Comparison of ENCODE assay signal across 20 cellular contexts in genomic region chr16:73385701-73386100, GRCh38.
DNase-seq lines count a peak whose midpoint lies in the region; ATAC-seq and TF ChIP-seq lines count a peak whose summit lies in the region.
"Had no signal": no experiment of that assay in that cellular context is flagged by ENCODE, and none has a peak within 500 bp of the region (broad histone marks: within the 10 kb centered on the region; RNA-seq: fewer than 3 reads in every experiment).

No MANE protein-coding gene starts in this region.

- no peak overlapping the region for H3K4me2 ChIP-seq in IMR-90 (ENCODE audit: low read depth, low read length)
- H3K4me2 ChIP-seq in mesendoderm (ENCODE audit: low read length), result no peak overlapping the region
- H3K4me2 ChIP-seq: A549, GM23338 had no signal

- TF ChIP-seq POLR2A in IMR-90 (IDR thresholded peaks at IDR 0.05; ENCODE audit: low read depth, low read length), result no peak

- intact Hi-C loops in IMR-90 (cut with micrococcal nuclease), result no loop called here
- intact Hi-C loops in CD14-positive monocyte (cut with micrococcal nuclease), result no loop called here

- no peak overlapping the region for H3K23ac ChIP-seq in IMR-90 (ENCODE audit: low read depth, low read length)
- H3K23ac ChIP-seq in mesendoderm (ENCODE audit: low read length), result no peak overlapping the region

- BruUV-seq in IMR-90 (replicated peaks; lab: Mats Ljungman, UMichigan), result no TSS peak

- DNase-seq in A172 (ENCODE audit: low spot score) (peak; percentile 50), IMR-90 (no peak), RPMI7951 (ENCODE audit: low read depth) (peak; percentile 14), mesendoderm (peak; percentile 87), hippocampal formation (lab: John Stamatoyannopoulos, UW) (no peak), CD14-positive monocyte (ENCODE audit: low spot score) (no peak), OCI-M1 (lab: John Stamatoyannopoulos, UW) (no peak)
- DNase-seq: ACHN; C1 segment of cervical spinal cord; Caco-2; CD4-positive, CD25-positive, alpha-beta regulatory T cell; CD8-positive, alpha-beta T cell; DMS153; DND-41; H9 had no signal

- H4K20me1 ChIP-seq in IMR-90 (ENCODE audit: insufficient read depth, low read length), result no peaks in the 10 kb centered on the region

- POLR2A ChIA-PET in IMR-90 (lab: Charles Lee; ENCODE audit: unreplicated experiment), result no interaction called here

- H2BK120ac ChIP-seq in IMR-90 (ENCODE audit: low read depth, low read length) (no peak overlapping the region), mesendoderm (ENCODE audit: low read depth, low read length) (no peak overlapping the region)

- H3K14ac ChIP-seq in IMR-90 (replicated peaks; ENCODE audit: low read depth, low read length), result no peak overlapping the region

- 50% methylated on average over 1 of the region's 5 CpGs; no CpG with 5 or more reads in 1 of the 2 experiments for WGBS in IMR-90 (ENCODE audit: extremely low coverage in 2 of 2, insufficient read length in 1 of 2), 2 experiments
- WGBS in mesendoderm (ENCODE audit: extremely low coverage, insufficient coverage, low lambda C conversion rate), result no CpG with 5 or more reads among the region's 5 CpGs

- H3K79me2 ChIP-seq in mesendoderm (ENCODE audit: control insufficient read depth, insufficient read depth, low read length), result no peaks in the 10 kb centered on the region

- peak overlapping the region; percentile 9 for H2AFZ ChIP-seq in IMR-90 (replicated peaks; ENCODE audit: low read length, poor library complexity)
- H2AFZ ChIP-seq: GM23338 had no signal

- peak overlapping the region; percentile 14 for H2AK9ac ChIP-seq in IMR-90 (replicated peaks; ENCODE audit: low read depth, low read length, poor library complexity)

- no peak overlapping the region for H4K91ac ChIP-seq in IMR-90 (ENCODE audit: insufficient read depth, low read depth, low read length)

- no peaks in the 10 kb centered on the region; the same call in 1 of the 2 replicates for H3K9me3 ChIP-seq in IMR-90 (ENCODE audit: control insufficient read depth, insufficient read depth, low read length)
- H3K9me3 ChIP-seq: A549, Caco-2 had no signal

- CTCF ChIA-PET in IMR-90 (lab: Yijun Ruan, JAX), result no interaction called here

- H3K27ac ChIP-seq in IMR-90 (ENCODE audit: insufficient read depth, low read length) (no peak overlapping the region), mesendoderm (ENCODE audit: low read depth, low read length) (no peak overlapping the region)
- H3K27ac ChIP-seq: 22Rv1, A549 had no signal

- dilution Hi-C loops in IMR-90 (cut with HindIII; ENCODE audit: low sequenced_read_pairs, unreplicated experiment), result no loop called here

- H3K9ac ChIP-seq in IMR-90 (ENCODE audit: low read depth, low read length), result no peak overlapping the region
- H3K9ac ChIP-seq in mesendoderm (ENCODE audit: low read length), result no peak overlapping the region

- no peaks in the 10 kb centered on the region for H3K36me3 Mint-ChIP-seq in CD14-positive monocyte
- H3K36me3 Mint-ChIP-seq: CD4-positive, CD25-positive, alpha-beta regulatory T cell; CD8-positive, alpha-beta T cell had no signal

- H3K27me3 Mint-ChIP-seq in CD14-positive monocyte (ENCODE audit: low read depth in 3 of 3), result no peaks in the 10 kb centered on the region
- H3K27me3 Mint-ChIP-seq: CD4-positive, CD25-positive, alpha-beta regulatory T cell had no signal

- no peak overlapping the region for H2BK20ac ChIP-seq in IMR-90 (ENCODE audit: low read depth, low read length)

- H2AK5ac ChIP-seq in IMR-90 (ENCODE audit: low read depth, low read length), result no peak overlapping the region
- no peak overlapping the region for H2AK5ac ChIP-seq in mesendoderm (ENCODE audit: low read length)

- H3K4me3 Mint-ChIP-seq in CD14-positive monocyte, result no peak overlapping the region
- H3K4me3 Mint-ChIP-seq: CD4-positive, CD25-positive, alpha-beta regulatory T cell; CD8-positive, alpha-beta T cell; GM23338; H9 had no signal

- H3K4ac ChIP-seq in IMR-90 (ENCODE audit: low read depth, low read length) (no peak overlapping the region), mesendoderm (ENCODE audit: low read depth, low read length) (no peak overlapping the region)

- H2BK15ac ChIP-seq in IMR-90 (ENCODE audit: low read depth, low read length) (no peak overlapping the region), mesendoderm (replicated peaks; ENCODE audit: low read depth) (no peak overlapping the region)

- H3K18ac ChIP-seq in IMR-90 (ENCODE audit: low read depth, low read length) (no peak overlapping the region), mesendoderm (ENCODE audit: low read length) (no peak overlapping the region)

- peaks cover 0 to 12% (median 6%) of the 10 kb centered on the region in 7 donors for H3K9me3 Mint-ChIP-seq in CD14-positive monocyte
- H3K9me3 Mint-ChIP-seq: CD8-positive, alpha-beta T cell; GM23338; H9 had no signal

- H3K36me3 ChIP-seq in IMR-90 (ENCODE audit: control insufficient read depth, insufficient read depth, low read length) (no peaks in the 10 kb centered on the region), mesendoderm (ENCODE audit: control insufficient read depth, insufficient read depth, low read length) (no peaks in the 10 kb centered on the region)

- TF ChIP-seq RAD21 in IMR-90 (IDR thresholded peaks at IDR 0.05; ENCODE audit: low read length), result no peak

- TF ChIP-seq CTCF in IMR-90 (conservative IDR thresholded peaks at IDR 0.05; ENCODE audit: low read depth, low read length), result no peak
- no peak for TF ChIP-seq CTCF in CD14-positive monocyte (IDR thresholded peaks at IDR 0.05)

- H3K56ac ChIP-seq in IMR-90 (ENCODE audit: extremely low read depth, insufficient read depth, low read length) (no peak overlapping the region), mesendoderm (ENCODE audit: low read length) (no peak overlapping the region)

- H3K4me1 ChIP-seq in IMR-90 (ENCODE audit: control insufficient read depth, insufficient read depth, low read length), result no peaks in the 10 kb centered on the region
- H3K4me1 ChIP-seq in mesendoderm (ENCODE audit: control insufficient read depth, low read depth, low read length), result no peaks in the 10 kb centered on the region
- H3K4me1 ChIP-seq: A549, Caco-2 had no signal

- H4K8ac ChIP-seq in IMR-90 (ENCODE audit: low read depth in 2 of 2, low read length in 2 of 2) (no peak overlapping the region), mesendoderm (ENCODE audit: low read depth, low read length) (no peak overlapping the region)

- no peaks in the 10 kb centered on the region for H3K79me1 ChIP-seq in IMR-90 (ENCODE audit: low read depth in 1 of 2, low read length in 2 of 2)
- H3K79me1 ChIP-seq in mesendoderm (ENCODE audit: low read length), result no peaks in the 10 kb centered on the region

- H3K27ac Mint-ChIP-seq in CD14-positive monocyte, result no peak overlapping the region
- H3K27ac Mint-ChIP-seq: CD4-positive, CD25-positive, alpha-beta regulatory T cell; CD8-positive, alpha-beta T cell; GM23338; H9 had no signal

- no peak for ATAC-seq in IMR-90 (ENCODE audit: low read depth)
- no peak for ATAC-seq in HG03039 (IDR thresholded peaks at IDR 0.05; ENCODE audit: unreplicated experiment)
- ATAC-seq: A549; CD8-positive, alpha-beta T cell; GM23338; HCT116 had no signal

- H4K5ac ChIP-seq in IMR-90 (ENCODE audit: low read depth, low read length), result no peak overlapping the region
- no peak overlapping the region for H4K5ac ChIP-seq in mesendoderm (ENCODE audit: low read length)

- peaks cover 2% of the 10 kb centered on the region for H3K4me1 Mint-ChIP-seq in CD14-positive monocyte
- H3K4me1 Mint-ChIP-seq: CD4-positive, CD25-positive, alpha-beta regulatory T cell; GM23338 had no signal

- no peaks in the 10 kb centered on the region for H3K9me1 ChIP-seq in IMR-90 (ENCODE audit: insufficient read depth, low read length)

- in situ Hi-C loops in IMR-90 (cut with MboI; ENCODE audit: low sequenced_read_pairs), result no loop called here

- H3K27me3 ChIP-seq in IMR-90 (ENCODE audit: control insufficient read depth, insufficient read depth, low read length) (no peaks in the 10 kb centered on the region), mesendoderm (ENCODE audit: insufficient read depth, low read length, poor library complexity) (no peaks in the 10 kb centered on the region)

- no peak overlapping the region for H3K4me3 ChIP-seq in IMR-90 (ENCODE audit: insufficient read depth, low read depth, low read length)
- H3K4me3 ChIP-seq in mesendoderm (ENCODE audit: low read length), result no peak overlapping the region
- H3K4me3 ChIP-seq: A549, GM23338 had no signal

- H2BK5ac ChIP-seq in IMR-90 (ENCODE audit: low read depth, low read length, poor library complexity, severe bottlenecking), result no peak overlapping the region
- H2BK5ac ChIP-seq in mesendoderm (ENCODE audit: low read length), result no peak overlapping the region

TF ChIP-seq in IMR-90, 13 proteins besides CTCF, POLR2A, EP300 and RAD21:
- TF ChIP-seq RCOR1 (IDR thresholded peaks at IDR 0.05; ENCODE audit: insufficient replicate concordance, low read length), result no peak
- no peak for TF ChIP-seq FOS (IDR thresholded peaks at IDR 0.05; ENCODE audit: low read depth, low read length)
- TF ChIP-seq NFE2L2 (IDR thresholded peaks at IDR 0.05; ENCODE audit: low read depth, low read length), result no peak
- TF ChIP-seq SMC3 (IDR thresholded peaks at IDR 0.05; ENCODE audit: low read depth, low read length), result no peak
- TF ChIP-seq MAZ (IDR thresholded peaks at IDR 0.05; ENCODE audit: borderline replicate concordance, low read depth, low read length), result no peak

Comparison
In these comparisons a context has a peak if more than half of its experiments do, and no peak if none do; other contexts are left out.
1. DNase-seq: peak in A172 (single experiment), RPMI7951 (single experiment) and mesendoderm (single experiment); none in IMR-90 (single experiment), hippocampal formation (0 of 2), CD14-positive monocyte (single experiment) and OCI-M1 (single experiment).